In genomic region chr13:23844132-23844531, GRCh38 we compare ENCODE assay signal across 24 cellular contexts. TPM values are rescaled to one million over a fixed set of nuclear protein-coding genes. Genes with fewer than 3 reads are reported as not detected.
"Had no signal": no experiment of that assay in that cellular context is flagged by ENCODE, and none has a peak within 500 bp of the region (broad histone marks: within the 10 kb centered on the region; RNA-seq: fewer than 3 reads in every experiment).

No MANE protein-coding gene starts in this region.

- ATAC-seq: activated CD4-positive, CD25-positive, alpha-beta regulatory T cell treated with anti-CD3 and anti-CD28 coated beads, Interleukin-2, amount 50 U/mL, for 24 hours; body of pancreas; gastroesophageal sphincter; heart left ventricle; left lung; right cardiac atrium had no signal

- H3K4me3 ChIP-seq: body of pancreas, esophagus muscularis mucosa, gastroesophageal sphincter, heart left ventricle, left lung, prostate gland, stomach had no signal

- H3K27ac ChIP-seq: body of pancreas, esophagus muscularis mucosa, gastroesophageal sphincter, heart left ventricle, left lung, prostate gland, stomach had no signal

- DNase-seq: activated gamma-delta T cell treated with Interleukin-2 at 50 U/mL for 16 hours; amygdala; body of pancreas; dermis blood vessel endothelial cell; effector memory CD4-positive, alpha-beta T cell; heart left ventricle; kidney; left lung; right cardiac atrium; stimulated activated CD4-positive, alpha-beta T cell treated with anti-CD3 and anti-CD28 coated beads, Interleukin-15, amount 100 ng/mL, for 24 hours; stimulated activated CD4-positive, alpha-beta T cell treated with anti-CD3 and anti-CD28 coated beads, Interleukin-4, amount 100 ng/mL, for 1 hour; stomach; T-helper 9 cell; trophoblast cell had no signal

- FAIRE-seq: endothelial cell of umbilical vein had no signal

- H3K4me1 ChIP-seq: body of pancreas, left lung had no signal

- H3K27me3 ChIP-seq: body of pancreas, esophagus muscularis mucosa, gastroesophageal sphincter, heart left ventricle, left lung, stomach had no signal

- H3K9me3 ChIP-seq: body of pancreas, esophagus muscularis mucosa, gastroesophageal sphincter, heart left ventricle, left lung, prostate gland, stomach had no signal

- H3K36me3 ChIP-seq: left lung, prostate gland had no signal

RNA-seq across cellular contexts. Expression of gene C1QTNF9B, which starts 53.2 kb away (rescaled TPM):
- total RNA-seq: body of pancreas, dermis blood vessel endothelial cell, endothelial cell of umbilical vein, kidney, lung microvascular endothelial cell, mesothelial cell of epicardium, neural crest cell, osteoblast, stomach, temporal lobe had no signal
- polyA plus RNA-seq: stomach had no signal
